Comparison of ENCODE assay signal across 16 cellular contexts in genomic region chr20:62895539-62895938, GRCh38. TPM values are rescaled to one million over a fixed set of nuclear protein-coding genes. Genes with fewer than 3 reads are reported as not detected.
"Had no signal": no experiment of that assay in that cellular context is flagged by ENCODE, and none has a peak within 500 bp of the region (broad histone marks: within the 10 kb centered on the region; RNA-seq: fewer than 3 reads in every experiment).

No MANE protein-coding gene starts in this region.

- H3K27ac Mint-ChIP-seq: T-helper 2 cell treated with Interferon-gamma antibody and Interleukin-4, amounts not matched to agents 5 μg/mL and 100 μg/mL, for 36 hours had no signal

- ATAC-seq: sciatic nerve had no signal

- H3K4me3 Mint-ChIP-seq: immature natural killer cell; neural crest cell; T-helper 2 cell treated with Interferon-gamma antibody and Interleukin-4, amounts not matched to agents 5 μg/mL and 100 μg/mL, for 36 hours had no signal

- H3K4me3 ChIP-seq: lung, stomach, testis had no signal

- DNase-seq: anterior cingulate cortex; cerebellar nuclear complex; effector memory CD4-positive, alpha-beta T cell; foreskin melanocyte; head of caudate nucleus; immature natural killer cell; midbrain; stomach; SW 1271; testis had no signal

- H3K27me3 ChIP-seq: stomach, testis had no signal

- H3K9me3 Mint-ChIP-seq: immature natural killer cell; neural crest cell; T-helper 2 cell treated with Interferon-gamma antibody and Interleukin-4, amounts not matched to agents 5 μg/mL and 100 μg/mL, for 36 hours had no signal

RNA-seq across cellular contexts. Expression of gene SLC17A9, which starts 57.0 kb away (rescaled TPM):
- total RNA-seq: myocyte, osteocyte had no signal
